Comparison of ENCODE assay signal across 9 cellular contexts in genomic region chr2:190136825-190137224, GRCh38.
"Had no signal": no experiment of that assay in that cellular context is flagged by ENCODE, and none has a peak within 500 bp of the region (broad histone marks: within the 10 kb centered on the region; RNA-seq: fewer than 3 reads in every experiment).

No MANE protein-coding gene starts in this region.

- H3K36me3 ChIP-seq: HAP-1 had no signal

- H2AFZ ChIP-seq: GM23248 had no signal

- H3K27ac ChIP-seq: GM23248, HL-60 had no signal

- H3K4me1 ChIP-seq: HAP-1 had no signal

- DNase-seq: GOT3, H7, HFFc6, KG1 had no signal

- ATAC-seq: HCT116 had no signal

- H3K4me1 Mint-ChIP-seq: IgD-negative memory B cell had no signal

- H3K27me3 Mint-ChIP-seq: IgD-negative memory B cell had no signal

- H3K4me3 ChIP-seq: GM23248, HAP-1 had no signal

- H3K4me3 Mint-ChIP-seq: HFFc6, IgD-negative memory B cell had no signal

- H3K9ac ChIP-seq: GM23248 had no signal

- H3K27ac Mint-ChIP-seq: HFFc6, IgD-negative memory B cell had no signal
